Comparison of ENCODE assay signal across 2 cellular contexts in genomic region chr1:167456926-167457325, GRCh38.
TF ChIP-seq lines count a peak whose summit lies in the region.

No MANE protein-coding gene starts in this region.

TF ChIP-seq in HepG2, 621 proteins besides CTCF, POLR2A, EP300 and RAD21:
- no peak for TF ChIP-seq ZNF101 (CRISPR knock-in tag; IDR thresholded peaks at IDR 0.05; ENCODE audit: borderline replicate concordance, low read depth)
- no peak for TF ChIP-seq ZNF383 (CRISPR knock-in tag; IDR thresholded peaks at IDR 0.05; ENCODE audit: borderline replicate concordance)
- TF ChIP-seq ZNF646 (CRISPR knock-in tag; IDR thresholded peaks at IDR 0.05), result no peak
- no peak for TF ChIP-seq ZNF382 (CRISPR knock-in tag; IDR thresholded peaks at IDR 0.05; ENCODE audit: borderline replicate concordance)
- TF ChIP-seq HES4 (CRISPR knock-in tag; IDR thresholded peaks at IDR 0.05; ENCODE audit: borderline replicate concordance), result no peak
- TF ChIP-seq RBM39 (IDR thresholded peaks at IDR 0.05; ENCODE audit: low read depth, low read length, poor library complexity, severe bottlenecking), result no peak
- no peak for TF ChIP-seq FOXK2 (IDR thresholded peaks at IDR 0.05)
- no peak for TF ChIP-seq JARID2 (CRISPR knock-in tag; IDR thresholded peaks at IDR 0.05; ENCODE audit: insufficient replicate concordance)

TF ChIP-seq in H1, 55 proteins besides CTCF, POLR2A, EP300 and RAD21 (continued from another document):
- TF ChIP-seq SIN3A (conservative IDR thresholded peaks at IDR 0.05 in 1 of 2, IDR thresholded peaks at IDR 0.05 in 1 of 2; ENCODE audit: low read depth in 1 of 2, low read length in 2 of 2) (no peak), RXRA (IDR thresholded peaks at IDR 0.05; ENCODE audit: insufficient read depth, low read depth, low read length) (no peak), GTF2F1 (IDR thresholded peaks at IDR 0.05; ENCODE audit: borderline replicate concordance, low read depth, low read length) (no peak), RBBP5 (IDR thresholded peaks at IDR 0.05; ENCODE audit: borderline replicate concordance, low read depth, low read length) (no peak), YY1 (IDR thresholded peaks at IDR 0.05; ENCODE audit: low read depth, low read length) (no peak), BACH1 (IDR thresholded peaks at IDR 0.05; ENCODE audit: low read length) (no peak), KDM5A (IDR thresholded peaks at IDR 0.05; ENCODE audit: low read length) (no peak), BRCA1 (IDR thresholded peaks at IDR 0.05; ENCODE audit: low read depth, low read length) (no peak), CHD2 (IDR thresholded peaks at IDR 0.05; ENCODE audit: low read length) (no peak), CBX8 (IDR thresholded peaks at IDR 0.05; ENCODE audit: borderline replicate concordance, low read depth, low read length) (no peak), TBP (IDR thresholded peaks at IDR 0.05; ENCODE audit: low read depth, low read length) (no peak), SIX5 (IDR thresholded peaks at IDR 0.05; ENCODE audit: low read depth, low read length) (no peak), TAF7 (optimal IDR thresholded peaks at IDR 0.05; ENCODE audit: borderline replicate concordance, low read depth, low read length) (no peak), CTBP2 (IDR thresholded peaks at IDR 0.05; ENCODE audit: borderline replicate concordance, insufficient read depth, insufficient read length, low read length) (no peak), KDM1A (IDR thresholded peaks at IDR 0.05; ENCODE audit: borderline replicate concordance, low read length) (no peak)
